In the genomic region with DNA sequence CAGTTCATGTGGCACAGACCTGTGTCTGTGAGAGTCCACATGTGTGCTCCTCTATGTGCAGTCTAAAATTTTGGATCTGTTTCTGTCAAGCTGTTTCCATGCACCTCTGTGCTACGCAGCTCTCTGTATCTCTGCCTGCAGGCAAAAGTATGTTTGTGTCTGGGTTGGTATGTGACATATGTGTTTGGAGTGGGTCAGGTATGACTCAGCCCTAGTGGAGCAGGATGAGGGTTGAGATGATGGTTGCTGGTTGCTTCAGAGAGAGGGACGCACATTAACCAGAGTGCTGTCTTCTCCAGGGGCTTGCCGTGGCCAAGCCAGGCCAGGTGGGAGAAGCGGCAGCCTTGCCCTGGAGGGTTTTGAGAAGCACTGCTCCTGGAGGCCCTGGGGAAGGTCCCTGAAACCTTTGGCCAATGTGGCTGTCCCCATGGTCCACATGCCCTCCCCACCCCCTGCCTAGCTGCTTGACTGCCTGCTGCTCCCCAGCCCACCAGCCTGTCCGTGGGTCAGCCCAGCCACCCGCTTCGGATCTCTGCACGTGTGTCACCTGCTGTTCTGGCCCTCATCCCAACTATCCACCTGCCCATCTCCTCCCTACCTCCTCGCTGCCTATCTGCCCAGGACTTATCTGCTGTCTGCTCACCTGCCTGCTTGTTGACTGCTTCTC, we compare ENCODE assay signal across 1 cellular context.
TF ChIP-seq lines count a peak whose summit lies in the region.

No MANE protein-coding gene starts in this region.

TF ChIP-seq in H1, 55 proteins besides CTCF, POLR2A, EP300 and RAD21:
- TF ChIP-seq TAF7 (optimal IDR thresholded peaks at IDR 0.05; ENCODE audit: borderline replicate concordance, low read depth, low read length) (no peak), PHF8 (conservative IDR thresholded peaks at IDR 0.05; ENCODE audit: low read depth, low read length) (no peak), GABPA (IDR thresholded peaks at IDR 0.05; ENCODE audit: borderline replicate concordance, insufficient read depth, low read length) (no peak), SP2 (IDR thresholded peaks at IDR 0.05; ENCODE audit: low read length) (no peak), EZH2 (IDR thresholded peaks at IDR 0.05; ENCODE audit: low read depth, low read length, severe bottlenecking) (no peak), KDM4A (IDR thresholded peaks at IDR 0.05; ENCODE audit: low read depth, low read length, severe bottlenecking) (no peak), FOSL1 (IDR thresholded peaks at IDR 0.05; ENCODE audit: insufficient read depth, low read depth, low read length) (no peak), NRF1 (IDR thresholded peaks at IDR 0.05; ENCODE audit: low read depth, low read length) (no peak), SP4 (IDR thresholded peaks at IDR 0.05; ENCODE audit: low read length) (no peak), JUND (IDR thresholded peaks at IDR 0.05; ENCODE audit: low read length) (no peak), BACH1 (IDR thresholded peaks at IDR 0.05; ENCODE audit: low read length) (no peak)
TF ChIP-seq in H1: peak in this region for 0.
